In genomic region chr12:57296291-57296690, GRCh38 we compare ENCODE assay signal across 1 cellular context.
TF ChIP-seq lines count a peak whose summit lies in the region.

No MANE protein-coding gene starts in this region.

TF ChIP-seq in WTC11, 78 proteins besides CTCF, POLR2A, EP300 and RAD21 (continued from another document):
- TF ChIP-seq RORB (CRISPR knock-in tag; IDR thresholded peaks at IDR 0.05) (no peak), JUN (CRISPR knock-in tag; IDR thresholded peaks at IDR 0.05) (no peak), ZNF219 (CRISPR knock-in tag; IDR thresholded peaks at IDR 0.05; ENCODE audit: borderline replicate concordance) (no peak), ZNF396 (CRISPR knock-in tag; IDR thresholded peaks at IDR 0.05; ENCODE audit: borderline replicate concordance) (no peak), MAX (CRISPR knock-in tag; IDR thresholded peaks at IDR 0.05) (no peak)
TF ChIP-seq in WTC11: peak in this region for 0.
